ENCODE assay signal across 8 cellular contexts in the genomic region with DNA sequence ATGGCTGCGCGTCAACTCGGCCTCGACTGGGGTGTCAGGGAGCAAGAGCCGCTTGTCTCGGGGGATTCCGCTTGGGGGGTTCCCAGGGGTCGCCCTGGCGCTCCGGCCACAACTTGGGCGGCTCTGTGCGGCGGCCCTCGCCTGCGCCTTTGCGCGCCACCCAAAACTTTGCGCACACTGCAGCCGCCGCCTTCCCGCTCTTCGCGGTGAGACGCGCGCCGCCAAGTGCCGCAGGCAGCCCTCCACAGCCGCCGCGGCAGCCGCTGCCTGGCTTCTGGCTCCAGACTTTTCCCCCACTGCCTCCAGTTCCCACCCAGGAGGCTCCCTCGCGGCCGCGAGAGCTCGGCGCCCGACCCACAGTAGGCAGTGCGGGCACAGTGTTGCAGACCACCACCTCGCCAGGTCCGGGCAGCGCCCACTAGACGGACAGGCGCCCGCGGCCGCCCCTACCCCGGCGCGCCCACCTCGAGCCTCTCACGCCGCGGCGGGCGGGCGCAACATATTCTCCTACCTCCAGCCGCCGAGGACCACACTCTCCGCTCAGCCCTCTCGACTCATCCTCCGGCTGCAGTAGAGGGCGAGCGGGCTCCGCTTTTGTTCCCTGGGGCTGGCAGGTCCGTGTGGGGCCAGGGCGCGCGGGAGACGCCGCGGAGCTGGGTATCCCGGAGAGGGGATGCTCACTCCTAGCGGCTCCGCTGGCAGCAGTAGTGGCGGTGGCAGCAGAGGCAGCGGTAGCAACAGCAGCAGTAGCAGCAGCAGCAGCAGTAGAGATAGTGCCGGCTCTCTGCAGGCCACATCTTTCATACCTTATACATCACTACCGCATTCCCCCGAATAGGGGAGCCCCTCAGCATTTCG.
DNase-seq lines count a peak whose midpoint lies in the region; FAIRE-seq and TF ChIP-seq lines count a peak whose summit lies in the region.

No MANE protein-coding gene starts in this region.

- DNase-seq in NCI-H2107 treated with DMSO at 0.1 percent for 48 hours (lab: John Stamatoyannopoulos, UW; ENCODE audit: unreplicated experiment), result peak; percentile 11
- DNase-seq in NCI-H2107 (lab: John Stamatoyannopoulos, UW), result no peak
- DNase-seq in NCI-H1694 treated with DMSO at 0.1 percent for 48 hours (lab: John Stamatoyannopoulos, UW), result peak; percentile 75
- peak; percentile 25 for DNase-seq in bronchial epithelial cell (ENCODE audit: low read depth)
- DNase-seq in immature natural killer cell, result peak in 1 of 3 donors; percentile 15
- DNase-seq in smooth muscle cell of the brain vasculature (ENCODE audit: low read depth, low spot score), result peak; percentile 4
- DNase-seq in NCI-H187 (lab: John Stamatoyannopoulos, UW), result no peak
- no peak for DNase-seq in HAP-1 (ENCODE audit: low spot score in 2 of 2)

- in situ Hi-C loops in HAP-1 (cut with MboI; ENCODE audit: low sequenced_read_pairs), result no loop called here

- H3K4me1 ChIP-seq in HAP-1, result no peaks in the 10 kb centered on the region

- H3K27ac Mint-ChIP-seq in immature natural killer cell, result no peak overlapping the region

- no peak for TF ChIP-seq CTCF in bronchial epithelial cell (IDR thresholded peaks at IDR 0.05; ENCODE audit: insufficient read depth, low read length, severe bottlenecking)

- no peak for FAIRE-seq in bronchial epithelial cell (lab: Jason Lieb, UNC)

- H3K9me3 Mint-ChIP-seq in immature natural killer cell, result no peaks in the 10 kb centered on the region

- no peak overlapping the region for H3K4me3 ChIP-seq in bronchial epithelial cell (ENCODE audit: low read depth, low read length)
- no peak overlapping the region for H3K4me3 ChIP-seq in HAP-1

- peaks cover 0 to 5% (median 0%) of the 10 kb centered on the region in 3 donors for H3K36me3 Mint-ChIP-seq in immature natural killer cell

- peaks cover 0 to 16% of the 10 kb centered on the region in 2 donors for H3K4me1 Mint-ChIP-seq in immature natural killer cell

- H3K36me3 ChIP-seq in bronchial epithelial cell (ENCODE audit: control insufficient read depth, insufficient read depth, low read length), result no peaks in the 10 kb centered on the region
- no peaks in the 10 kb centered on the region for H3K36me3 ChIP-seq in HAP-1 (replicated peaks)

- H3K9me3 ChIP-seq in HAP-1, result no peaks in the 10 kb centered on the region

- peak overlapping the region; percentile 48 to 76 (median 67) for H3K4me3 Mint-ChIP-seq in immature natural killer cell

- peaks cover 6 to 12% (median 6%) of the 10 kb centered on the region in 3 donors for H3K27me3 Mint-ChIP-seq in immature natural killer cell (ENCODE audit: low read depth in 3 of 3)

- peaks cover 14% of the 10 kb centered on the region for H3K27me3 ChIP-seq in bronchial epithelial cell (ENCODE audit: control insufficient read depth, insufficient read depth, low read length)
- H3K27me3 ChIP-seq in HAP-1 (ENCODE audit: low read depth), result peaks cover 9% of the 10 kb centered on the region

Comparison
In these comparisons a context has a peak if more than half of its experiments do, and no peak if none do; other contexts are left out.
1. DNase-seq: peak in NCI-H2107 treated with DMSO at 0.1 percent for 48 hours (single experiment), NCI-H1694 treated with DMSO at 0.1 percent for 48 hours (single experiment), bronchial epithelial cell (single experiment) and smooth muscle cell of the brain vasculature (single experiment); none in NCI-H2107 (single experiment), NCI-H187 (0 of 2) and HAP-1 (0 of 2).